In genomic region chr20:53914861-53915458, GRCh38 we compare ENCODE assay signal across 8 cellular contexts.
DNase-seq lines count a peak whose midpoint lies in the region; ATAC-seq and TF ChIP-seq lines count a peak whose summit lies in the region.

No MANE protein-coding gene starts in this region.

- peak overlapping the region; percentile 54 for H3K9ac ChIP-seq in endodermal cell (ENCODE audit: extremely low read depth, low read length, poor library complexity, severe bottlenecking)

- H3K4me3 ChIP-seq in OCI-LY7 (ENCODE audit: low read depth, low read length, poor library complexity, severe bottlenecking): peak overlapping the region; percentile 69
- H3K4me3 ChIP-seq in endodermal cell (ENCODE audit: low read length): peak overlapping the region; percentile 87

- H3K4me1 ChIP-seq in OCI-LY7 (ENCODE audit: insufficient read depth, low read length, poor library complexity, severe bottlenecking) (peaks cover 71% of the 10 kb centered on the region), endodermal cell (ENCODE audit: control insufficient read depth, insufficient read depth, low read length) (peaks cover 19% of the 10 kb centered on the region)

- H3K79me2 ChIP-seq in OCI-LY7 (ENCODE audit: insufficient read depth, low read depth, low read length): no peaks in the 10 kb centered on the region

- H3K9me2 ChIP-seq in OCI-LY7 (ENCODE audit: insufficient read depth, low read length): no peaks in the 10 kb centered on the region

- no peaks in the 10 kb centered on the region for H4K20me1 ChIP-seq in OCI-LY7 (ENCODE audit: insufficient read depth, low read length)

- H3K36me3 Mint-ChIP-seq in Calu3 (ENCODE audit: insufficient read depth, unreplicated experiment) (peaks cover 14% of the 10 kb centered on the region), endodermal cell (ENCODE audit: low read depth) (no peaks in the 10 kb centered on the region), nephron progenitor cell (ENCODE audit: low read depth) (peaks cover 6% of the 10 kb centered on the region)

- peak; percentile 14 for TF ChIP-seq CTCF in Calu3 (IDR thresholded peaks at IDR 0.05; ENCODE audit: unreplicated experiment)
- peak; percentile 60 for TF ChIP-seq CTCF in OCI-LY7 (conservative IDR thresholded peaks at IDR 0.05; ENCODE audit: low read length)
- no peak for TF ChIP-seq CTCF in endodermal cell (conservative IDR thresholded peaks at IDR 0.05)
- no peak for TF ChIP-seq CTCF in nephron progenitor cell (IDR thresholded peaks at IDR 0.05)

- H3K9me3 Mint-ChIP-seq in Calu3 (ENCODE audit: low read depth, unreplicated experiment) (peaks cover 7% of the 10 kb centered on the region), endodermal cell (peaks cover 10% of the 10 kb centered on the region), nephron progenitor cell (peaks cover 11% of the 10 kb centered on the region)

- H3K27ac ChIP-seq in OCI-LY7 (ENCODE audit: low read depth, low read length, poor library complexity, severe bottlenecking) (peak overlapping the region; percentile 69), endodermal cell (ENCODE audit: low read depth, low read length) (no peak overlapping the region)

- BruUV-seq in Calu3 (replicated peaks; lab: Mats Ljungman, UMichigan): no TSS peak
- BruUV-seq in OCI-LY7 (replicated peaks; lab: Mats Ljungman, UMichigan): no TSS peak

- POLR2A ChIA-PET in OCI-LY7 (lab: Charles Lee): interaction anchor here (0.6 to 6.3 kb wide), 22 partner anchors 9 to 748 kb away, joined by 3 to 98 read pairs (median 4); no protein-coding TSS in a partner anchor

- H3K4me1 Mint-ChIP-seq in Calu3 (ENCODE audit: low read depth, unreplicated experiment): peaks cover 50% of the 10 kb centered on the region
- peaks cover 34% of the 10 kb centered on the region for H3K4me1 Mint-ChIP-seq in endodermal cell
- H3K4me1 Mint-ChIP-seq in nephron progenitor cell: peaks cover 46% of the 10 kb centered on the region

- no peaks in the 10 kb centered on the region for H3K27me3 Mint-ChIP-seq in Calu3 (ENCODE audit: unreplicated experiment)
- H3K27me3 Mint-ChIP-seq in endodermal cell (ENCODE audit: insufficient read depth): no peaks in the 10 kb centered on the region
- H3K27me3 Mint-ChIP-seq in nephron progenitor cell (ENCODE audit: low read depth, poor library complexity): peaks cover 18% of the 10 kb centered on the region

- peak overlapping the region; percentile 73 for H2AFZ ChIP-seq in OCI-LY7 (ENCODE audit: low read length)

- peak overlapping the region; percentile 85 for H3K4me2 ChIP-seq in OCI-LY7 (ENCODE audit: low read length)

- H3K27ac Mint-ChIP-seq in Calu3 (ENCODE audit: unreplicated experiment) (peak overlapping the region; percentile 90), endodermal cell (peak overlapping the region; percentile 88), nephron progenitor cell (peak overlapping the region; percentile 88)

- 32 to 50% methylated on average over 3 to 8 of the region's 8 CpGs for WGBS in endodermal cell (ENCODE audit: insufficient coverage in 1 of 2, insufficient read length in 1 of 2), 2 experiments

- H3K36me3 ChIP-seq in OCI-LY7 (ENCODE audit: insufficient read depth, low read length) (peaks cover 6% of the 10 kb centered on the region; the same call in 1 of the 2 replicates), endodermal cell (ENCODE audit: control insufficient read depth, insufficient read depth, low read length) (no peaks in the 10 kb centered on the region)

- H3K9me3 ChIP-seq in OCI-LY7 (ENCODE audit: low read length) (peaks cover 18% of the 10 kb centered on the region), endodermal cell (ENCODE audit: control insufficient read depth, low read length) (peaks cover 12% of the 10 kb centered on the region)

- H3K4me3 Mint-ChIP-seq in Calu3 (ENCODE audit: low read depth, unreplicated experiment): peak overlapping the region; percentile 71
- H3K4me3 Mint-ChIP-seq in endodermal cell: peak overlapping the region; percentile 58
- peak overlapping the region; percentile 93 for H3K4me3 Mint-ChIP-seq in nephron progenitor cell

- intact Hi-C loops in Calu3 (cut with micrococcal nuclease; ENCODE audit: unreplicated experiment) (loop anchor here (1.0 to 5.0 kb wide), 6 partner anchors 45 to 336 kb away; no protein-coding TSS in a partner anchor), OCI-LY7 (cut with micrococcal nuclease; ENCODE audit: unreplicated experiment) (loop anchor here (1.0 to 5.0 kb wide), 7 partner anchors 21 to 336 kb away; partner anchors contain the start of gene ZNF217)

- no peak for DNase-seq in Calu3
- DNase-seq in OCI-LY7 (ENCODE audit: low spot score): peak; percentile 55
- DNase-seq in endodermal cell: peak; percentile 59
- no peak for DNase-seq in nephron progenitor cell
- DNase-seq in DMS153 (lab: John Stamatoyannopoulos, UW): no peak
- DNase-seq in occipital lobe (lab: John Stamatoyannopoulos, UW): no peak
- DNase-seq in NCI-H187 treated with DMSO at 0.1 percent for 48 hours (lab: John Stamatoyannopoulos, UW): no peak

- CTCF ChIA-PET in Calu3 (lab: Charles Lee): interaction anchor here (0.5 to 4.6 kb wide), 29 partner anchors 9 to 335 kb away, joined by 3 to 60 read pairs (median 8); no protein-coding TSS in a partner anchor
- CTCF ChIA-PET in OCI-LY7 (lab: Charles Lee; ENCODE audit: unreplicated experiment): interaction anchor here (0.5 to 2.6 kb wide), 9 partner anchors 11 to 159 kb away, joined by 3 to 13 read pairs (median 4); no protein-coding TSS in a partner anchor

- ATAC-seq in GM21786 (IDR thresholded peaks at IDR 0.05; ENCODE audit: unreplicated experiment): no peak

- no peaks in the 10 kb centered on the region for H3K27me3 ChIP-seq in endodermal cell (ENCODE audit: control insufficient read depth, insufficient read depth, low read length, poor library complexity, severe bottlenecking)

Comparison
In these comparisons a context has a peak if more than half of its experiments do, and no peak if none do; other contexts are left out.
1. DNase-seq: peak in OCI-LY7 (single experiment) and endodermal cell (single experiment); none in Calu3 (single experiment), nephron progenitor cell (single experiment), DMS153 (single experiment), occipital lobe (single experiment) and NCI-H187 treated with DMSO at 0.1 percent for 48 hours (single experiment).
2. CTCF ChIP-seq: peak in Calu3 (single experiment) and OCI-LY7 (single experiment); none in endodermal cell (single experiment) and nephron progenitor cell (single experiment).
3. Peak in every context shown above with its lines, with median percentiles within 50 percentile points of each other: H3K27ac Mint-ChIP-seq and H3K4me3 Mint-ChIP-seq.